ENCODE assay signal across 14 cellular contexts in genomic region chr3:171315101-171315500, GRCh38.
"Had no signal": no experiment of that assay in that cellular context is flagged by ENCODE, and none has a peak within 500 bp of the region (broad histone marks: within the 10 kb centered on the region; RNA-seq: fewer than 3 reads in every experiment).

No MANE protein-coding gene starts in this region.

- H3K27ac Mint-ChIP-seq: activated naive CD4-positive, alpha-beta T cell treated with anti-CD3 and anti-CD28 coated beads, Interleukin-2, amount 50 U/mL, for 72 hours had no signal

- ATAC-seq: activated naive CD4-positive, alpha-beta T cell treated with anti-CD3 and anti-CD28 coated beads, Interleukin-2, amount 50 U/mL, for 72 hours; T-cell had no signal

- H3K27me3 Mint-ChIP-seq: T-cell had no signal

- H3K9me3 ChIP-seq: esophagus squamous epithelium had no signal

- H3K36me3 ChIP-seq: esophagus squamous epithelium had no signal

- H3K4me3 Mint-ChIP-seq: T-cell had no signal

- H3K27me3 ChIP-seq: esophagus squamous epithelium had no signal

- FAIRE-seq: bronchial epithelial cell, islet of Langerhans had no signal

- H3K27ac ChIP-seq: esophagus squamous epithelium had no signal

- H3K9me3 Mint-ChIP-seq: T-cell had no signal

- H3K4me3 ChIP-seq: esophagus squamous epithelium had no signal

- DNase-seq: activated CD4-positive, alpha-beta T cell treated with anti-CD3 and anti-CD28 coated beads for 4 hours; activated CD8-positive, alpha-beta memory T cell treated with anti-CD3 and anti-CD28 coated beads for 24 hours; esophagus squamous epithelium; foreskin fibroblast; head of caudate nucleus; midbrain; stimulated activated CD4-positive, alpha-beta T cell treated with anti-CD3 and anti-CD28 coated beads, Interleukin-2, amount 100 ng/mL, for 48 hours; stimulated activated naive CD4-positive, alpha-beta T cell treated with Interleukin-2 at 50 U/mL for 16 hours; T-cell; T1000; trophoblast cell had no signal
